12 cellular contexts compared by ENCODE assay signal in genomic region chr7:151506901-151507382, GRCh38. TPM values are rescaled to one million over a fixed set of nuclear protein-coding genes. Genes with fewer than 3 reads are reported as not detected.
DNase-seq lines count a peak whose midpoint lies in the region; ATAC-seq and TF ChIP-seq lines count a peak whose summit lies in the region.
"Had no signal": no experiment of that assay in that cellular context is flagged by ENCODE, and none has a peak within 500 bp of the region (broad histone marks: within the 10 kb centered on the region; RNA-seq: fewer than 3 reads in every experiment).

No MANE protein-coding gene starts in this region.

- H3F3A ChIP-seq in GM23338 (replicated peaks; ENCODE audit: low read depth): no peaks in the 10 kb centered on the region

- DNase-seq in GM23338 (ENCODE audit: low spot score): no peak
- no peak for DNase-seq in OCI-LY7 (ENCODE audit: low spot score)
- DNase-seq in epithelial cell of prostate (ENCODE audit: low read depth, low spot score): peak; percentile 59
- no peak for DNase-seq in psoas muscle
- DNase-seq in mesothelial cell of epicardium (ENCODE audit: low spot score in 2 of 2, unreplicated experiment in 2 of 2): no peak
- no peak for DNase-seq in activated effector memory CD4-positive, alpha-beta T cell treated with Interleukin-2 at 50 U/mL for 16 hours
- DNase-seq: heart right ventricle; MG63; stimulated activated CD4-positive, alpha-beta T cell treated with anti-CD3 and anti-CD28 coated beads, Interleukin-12 subunit alpha, Interleukin-12 subunit beta, amount 100 ng/mL, for 4 hours had no signal

- intact Hi-C loops in OCI-LY7 (cut with micrococcal nuclease; ENCODE audit: unreplicated experiment): no loop called here
- intact Hi-C loops in psoas muscle (cut with DNase I): no loop called here

- POLR2A ChIA-PET in OCI-LY7 (lab: Charles Lee): interaction anchor here (0.6 to 1.1 kb wide), 2 partner anchors 13 to 135 kb away, joined by 3 read pairs; partner anchors contain the start of gene RHEB

- H3K4me3 ChIP-seq in GM23338: no peak overlapping the region
- no peak overlapping the region for H3K4me3 ChIP-seq in OCI-LY7 (ENCODE audit: low read depth, low read length, poor library complexity, severe bottlenecking)
- peak overlapping the region; percentile 19 for H3K4me3 ChIP-seq in psoas muscle
- H3K4me3 ChIP-seq: heart right ventricle, MG63 had no signal

- no peaks in the 10 kb centered on the region for H3K36me3 ChIP-seq in GM23338 (ENCODE audit: insufficient read depth)
- peaks cover 22% of the 10 kb centered on the region for H3K36me3 ChIP-seq in OCI-LY7 (ENCODE audit: insufficient read depth, low read length)
- H3K36me3 ChIP-seq in psoas muscle (ENCODE audit: insufficient read depth in 1 of 2, low read depth in 1 of 2): no peaks in the 10 kb centered on the region
- H3K36me3 ChIP-seq: heart right ventricle, MG63 had no signal

- H3K9me3 ChIP-seq in OCI-LY7 (ENCODE audit: low read length): no peaks in the 10 kb centered on the region
- H3K9me3 ChIP-seq in psoas muscle: no peaks in the 10 kb centered on the region
- H3K9me3 ChIP-seq: heart right ventricle, MG63 had no signal

- H3K27me3 ChIP-seq in GM23338 (ENCODE audit: insufficient read depth) (no peaks in the 10 kb centered on the region), psoas muscle (ENCODE audit: insufficient read depth in 3 of 3, low read length in 2 of 3) (no peaks in the 10 kb centered on the region)
- H3K27me3 ChIP-seq: heart right ventricle, MG63 had no signal

- H3K27me3 Mint-ChIP-seq in GM23338 (ENCODE audit: insufficient read depth, low read depth, poor library complexity): peaks cover 4% of the 10 kb centered on the region
- no peaks in the 10 kb centered on the region for H3K27me3 Mint-ChIP-seq in mesothelial cell of epicardium (ENCODE audit: low read depth)
- H3K27me3 Mint-ChIP-seq: stimulated activated memory B cell treated with anti-CD40 and anti-IgM and Interleukin-4, amounts not matched to agents 10 μg/mL and 1 μg/mL and 100 μg/mL, for 72 hours had no signal

- H3K4me1 ChIP-seq in GM23338 (ENCODE audit: insufficient read depth): peaks cover 80% of the 10 kb centered on the region
- H3K4me1 ChIP-seq in OCI-LY7 (ENCODE audit: insufficient read depth, low read length, poor library complexity, severe bottlenecking): peaks cover 8% of the 10 kb centered on the region
- H3K4me1 ChIP-seq in psoas muscle: peaks cover 89% of the 10 kb centered on the region

- ATAC-seq in GM23338 (peak; percentile 40), psoas muscle (peak; percentile 55 to 85 (median 81)), HG03039 (IDR thresholded peaks at IDR 0.05; ENCODE audit: unreplicated experiment) (no peak)
- ATAC-seq: stimulated activated memory B cell treated with anti-CD40 and anti-IgM and Interleukin-4, amounts not matched to agents 10 μg/mL and 1 μg/mL and 100 μg/mL, for 72 hours had no signal

- CTCF ChIA-PET in OCI-LY7 (lab: Charles Lee; ENCODE audit: unreplicated experiment): interaction anchor here (0.6 kb wide), 1 partner anchor 1886 kb away, joined by 3 read pairs; no protein-coding TSS in a partner anchor

- no peak overlapping the region for H3K4me3 Mint-ChIP-seq in GM23338
- H3K4me3 Mint-ChIP-seq in mesothelial cell of epicardium: no peak overlapping the region
- H3K4me3 Mint-ChIP-seq: stimulated activated memory B cell treated with anti-CD40 and anti-IgM and Interleukin-4, amounts not matched to agents 10 μg/mL and 1 μg/mL and 100 μg/mL, for 72 hours had no signal

- H3K4me1 Mint-ChIP-seq in GM23338 (peaks cover 74% of the 10 kb centered on the region), mesothelial cell of epicardium (peaks cover 25% of the 10 kb centered on the region)

- peak overlapping the region; percentile 60 for H3K27ac ChIP-seq in GM23338 (ENCODE audit: low read depth)
- no peak overlapping the region for H3K27ac ChIP-seq in OCI-LY7 (ENCODE audit: low read depth, low read length, poor library complexity, severe bottlenecking)
- peak overlapping the region; percentile 74 for H3K27ac ChIP-seq in epithelial cell of prostate
- H3K27ac ChIP-seq in psoas muscle: peak overlapping the region; percentile 79

- WGBS in psoas muscle, 3 donors: 40 to 53% (median 42%) methylated on average over 5 of the region's 5 CpGs

- TF ChIP-seq CTCF in GM23338 (conservative IDR thresholded peaks at IDR 0.05; ENCODE audit: low read depth in 2 of 2): peak; percentile 51
- TF ChIP-seq CTCF in OCI-LY7 (conservative IDR thresholded peaks at IDR 0.05; ENCODE audit: low read length): peak; percentile 51; the same call in 1 of the 2 replicates
- TF ChIP-seq CTCF in psoas muscle (IDR thresholded peaks at IDR 0.05): peak; percentile 10
- no peak for TF ChIP-seq CTCF in mesothelial cell of epicardium (IDR thresholded peaks at IDR 0.05; ENCODE audit: unreplicated experiment)

- H4K20me1 ChIP-seq in GM23338 (replicated peaks; ENCODE audit: insufficient read depth) (peaks cover 89% of the 10 kb centered on the region), OCI-LY7 (ENCODE audit: insufficient read depth, low read length) (peaks cover 75% of the 10 kb centered on the region)

- H3K36me3 Mint-ChIP-seq in GM23338 (ENCODE audit: low read depth) (no peaks in the 10 kb centered on the region), mesothelial cell of epicardium (peaks cover 3% of the 10 kb centered on the region)
- H3K36me3 Mint-ChIP-seq: stimulated activated memory B cell treated with anti-CD40 and anti-IgM and Interleukin-4, amounts not matched to agents 10 μg/mL and 1 μg/mL and 100 μg/mL, for 72 hours had no signal

- no peaks in the 10 kb centered on the region for H3K9me3 Mint-ChIP-seq in GM23338
- H3K9me3 Mint-ChIP-seq in mesothelial cell of epicardium: no peaks in the 10 kb centered on the region
- H3K9me3 Mint-ChIP-seq: activated T-helper 2 cell treated with anti-CD3 and anti-CD28 coated beads, Interferon-gamma antibody, Interleukin-2, Interleukin-4, amounts not matched to agents 10 μg/mL and 5 μg/mL and 100 μg/mL, durations not matched to agents 14 hours and 24 hours and 36 hours; stimulated activated memory B cell treated with anti-CD40 and anti-IgM and Interleukin-4, amounts not matched to agents 10 μg/mL and 1 μg/mL and 100 μg/mL, for 72 hours had no signal

- H3K4me2 ChIP-seq in GM23338 (peak overlapping the region; percentile 52), OCI-LY7 (ENCODE audit: low read length) (no peak overlapping the region)

- BruUV-seq in OCI-LY7 (replicated peaks; lab: Mats Ljungman, UMichigan): no TSS peak

- peaks cover 100% of the 10 kb centered on the region for H3K79me2 ChIP-seq in GM23338 (replicated peaks; ENCODE audit: insufficient read depth)
- H3K79me2 ChIP-seq in OCI-LY7 (ENCODE audit: insufficient read depth, low read depth, low read length): peaks cover 100% of the 10 kb centered on the region

- H2AFZ ChIP-seq in GM23338 (no peak overlapping the region), OCI-LY7 (ENCODE audit: low read length) (no peak overlapping the region)

- no peaks in the 10 kb centered on the region for H3K9me2 ChIP-seq in GM23338 (ENCODE audit: insufficient read depth)
- H3K9me2 ChIP-seq in OCI-LY7 (ENCODE audit: insufficient read depth, low read length): no peaks in the 10 kb centered on the region

- H3K27ac Mint-ChIP-seq in GM23338: no peak overlapping the region
- no peak overlapping the region for H3K27ac Mint-ChIP-seq in mesothelial cell of epicardium
- H3K27ac Mint-ChIP-seq: activated T-helper 2 cell treated with anti-CD3 and anti-CD28 coated beads, Interferon-gamma antibody, Interleukin-2, Interleukin-4, amounts not matched to agents 10 μg/mL and 5 μg/mL and 100 μg/mL, durations not matched to agents 14 hours and 24 hours and 36 hours; stimulated activated memory B cell treated with anti-CD40 and anti-IgM and Interleukin-4, amounts not matched to agents 10 μg/mL and 1 μg/mL and 100 μg/mL, for 72 hours had no signal

TF ChIP-seq in GM23338, 12 proteins besides CTCF, POLR2A, EP300 and RAD21 (continues in another document):
- TF ChIP-seq EZH2 (IDR thresholded peaks at IDR 0.05; ENCODE audit: low read depth, unreplicated experiment): no peak
- TF ChIP-seq EZH2phosphoT487 (IDR thresholded peaks at IDR 0.05; ENCODE audit: unreplicated experiment): no peak

RNA-seq across cellular contexts. Expression of gene RHEB, which starts 12.8 kb away (rescaled TPM):
- total RNA-seq in GM23338 (2014; rRNA removed; shearing (Covaris generic)): 94.0 and 101 TPM in 2 replicates
- polyA plus RNA-seq in GM23338 (2016; fragmentation: Nextera tagmentation; extraction: Ambion mirVana) (209 and 239 TPM in 2 replicates), psoas muscle (100 to 1,000 TPM; 167 to 248 (median 176) TPM)
- 57.6 and 88.0 TPM in 2 replicates for total RNA-seq in OCI-LY7 (2014; rRNA removed; shearing (Covaris generic))
- total RNA-seq in OCI-LY7 (2022) (93.2 and 98.8 TPM in 2 replicates), psoas muscle (100 to 1,000 TPM in 3 of 4 donors, 10 to 100 TPM in 1; 98.0 to 191 (median 142) TPM), mesothelial cell of epicardium (88.5 to 90.3 TPM (median 89.4 TPM) in 3 replicates)
